27 cellular contexts compared by ENCODE assay signal in the genomic region with DNA sequence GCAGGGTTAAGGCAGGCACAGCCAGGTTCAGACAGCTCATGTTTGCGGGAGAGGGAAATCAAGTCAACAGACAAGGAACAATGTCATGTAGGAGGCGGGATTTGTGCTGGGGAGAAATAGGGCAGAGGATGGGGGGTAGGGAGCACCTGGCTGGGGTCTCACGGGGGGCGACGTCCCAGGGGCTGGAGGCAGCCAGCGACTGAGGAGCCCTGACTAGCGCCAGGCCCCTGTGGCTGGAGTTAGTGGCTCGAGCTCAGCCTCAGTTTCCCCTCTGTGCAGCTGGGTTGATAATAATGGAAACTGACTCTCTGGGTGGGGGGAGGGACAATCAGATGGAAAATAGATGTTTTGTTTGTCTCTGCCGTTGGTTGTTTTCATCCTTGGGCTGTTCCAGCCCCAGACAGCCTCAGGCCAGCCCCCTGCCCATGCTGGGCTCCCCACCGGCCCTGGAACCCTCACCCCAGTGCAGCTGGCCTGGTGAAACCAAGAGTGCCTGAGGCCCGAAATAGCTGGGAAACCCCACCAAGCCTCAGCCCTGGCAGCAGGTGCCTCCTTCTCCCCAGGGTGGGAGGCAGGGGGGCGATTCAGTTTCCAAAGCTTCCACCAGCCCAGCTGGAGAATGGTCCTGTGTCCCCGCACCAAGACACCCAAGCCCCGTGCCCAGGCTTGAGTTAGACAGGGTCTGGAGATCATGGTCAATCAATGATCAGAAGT. TPM values are rescaled to one million over a fixed set of nuclear protein-coding genes. Genes with fewer than 3 reads are reported as not detected.
DNase-seq lines count a peak whose midpoint lies in the region; ATAC-seq and TF ChIP-seq lines count a peak whose summit lies in the region.
"Had no signal": no experiment of that assay in that cellular context is flagged by ENCODE, and none has a peak within 500 bp of the region (broad histone marks: within the 10 kb centered on the region; RNA-seq: fewer than 3 reads in every experiment).

No MANE protein-coding gene starts in this region.

- H3K4me1 ChIP-seq in spleen, result peaks cover 0 to 99% (median 77%) of the 10 kb centered on the region in 6 donors
- H3K4me1 ChIP-seq: right lobe of liver, tibial artery had no signal

- no peaks in the 10 kb centered on the region for H3K9me3 Mint-ChIP-seq in chondrocyte (ENCODE audit: low read depth)
- H3K9me3 Mint-ChIP-seq: activated naive CD4-positive, alpha-beta T cell treated with anti-CD3 and anti-CD28 coated beads for 36 hours; activated T-cell treated with anti-CD3 and anti-CD28 coated beads, Interleukin-2, amount 50 U/mL, for 24 hours; nephron had no signal

- H3K36me3 Mint-ChIP-seq in chondrocyte (ENCODE audit: low read depth), result no peaks in the 10 kb centered on the region

- peak; percentile 56 for DNase-seq in GM12864 (ENCODE audit: low read depth)
- DNase-seq in chondrocyte (ENCODE audit: low spot score), result peak; percentile 53
- DNase-seq in spleen, result peak; percentile 77
- DNase-seq in DMS114 treated with DMSO at 0.1 percent for 48 hours (lab: John Stamatoyannopoulos, UW; ENCODE audit: unreplicated experiment), result no peak
- no peak for DNase-seq in substantia nigra (lab: John Stamatoyannopoulos, UW)
- DNase-seq in NCI-H1694 treated with DMSO at 0.1 percent for 48 hours (lab: John Stamatoyannopoulos, UW), result no peak
- DNase-seq: activated naive CD4-positive, alpha-beta T cell treated with anti-CD3 and anti-CD28 coated beads for 36 hours; activated T-cell treated with anti-CD3 and anti-CD28 coated beads, Interleukin-2, amount 50 U/mL, for 24 hours; anterior cingulate cortex; caudate nucleus; EL; erythroblast; foreskin melanocyte; Kasumi-1; mesendoderm; NCI-H1105; NCI-H2081 treated with DMSO at 0.1 percent for 48 hours; NCI-H446 treated with DMSO at 0.1 percent for 48 hours; T1000; tibial artery had no signal

- no peak overlapping the region for H3K4me3 Mint-ChIP-seq in chondrocyte (ENCODE audit: unreplicated experiment)
- H3K4me3 Mint-ChIP-seq: activated naive CD4-positive, alpha-beta T cell treated with anti-CD3 and anti-CD28 coated beads for 36 hours; activated T-cell treated with anti-CD3 and anti-CD28 coated beads, Interleukin-2, amount 50 U/mL, for 24 hours; nephron had no signal

- no peak for TF ChIP-seq POLR2A in spleen (IDR thresholded peaks at IDR 0.05)

- H3K27ac ChIP-seq in spleen (peak overlapping the region in 6 of 8 donors; percentile 21 to 85 (median 64)), substantia nigra (ENCODE audit: low read depth, low read length, poor library complexity, severe bottlenecking) (no peak overlapping the region)
- H3K27ac ChIP-seq: right lobe of liver, RWPE1, tibial artery had no signal

- TF ChIP-seq CTCF in GM12864 (IDR thresholded peaks at IDR 0.05; ENCODE audit: low read depth, low read length, missing control alignments) (no peak), chondrocyte (IDR thresholded peaks at IDR 0.05) (no peak), spleen (IDR thresholded peaks at IDR 0.05 in 8 of 11, conservative IDR thresholded peaks at IDR 0.05 in 3 of 11) (no peak)

- H3K4me3 ChIP-seq in GM12864 (ENCODE audit: low read depth, low read length) (no peak overlapping the region), spleen (no peak overlapping the region)
- H3K4me3 ChIP-seq: right lobe of liver, tibial artery had no signal

- intact Hi-C loops in spleen (cut with DNase I; ENCODE audit: low total_unique reads), result no loop called here

- peaks cover 9% of the 10 kb centered on the region for H3K4me1 Mint-ChIP-seq in chondrocyte (ENCODE audit: low read depth)
- H3K4me1 Mint-ChIP-seq: nephron had no signal

- peaks cover 0 to 6% (median 0%) of the 10 kb centered on the region in 7 donors for H3K27me3 ChIP-seq in spleen (replicated peaks in 1 of 7)
- H3K27me3 ChIP-seq: right lobe of liver had no signal

- H3K9me3 ChIP-seq in spleen, result no peaks in the 10 kb centered on the region
- H3K9me3 ChIP-seq: right lobe of liver, tibial artery had no signal

- H3K27me3 Mint-ChIP-seq in chondrocyte (ENCODE audit: low read depth), result peaks cover 7% of the 10 kb centered on the region
- H3K27me3 Mint-ChIP-seq: activated T-cell treated with anti-CD3 and anti-CD28 coated beads, Interleukin-2, amount 50 U/mL, for 24 hours had no signal

- no peaks in the 10 kb centered on the region for H3K36me3 ChIP-seq in spleen
- H3K36me3 ChIP-seq: right lobe of liver, tibial artery had no signal

- peak; percentile 26 for ATAC-seq in HG02678 (IDR thresholded peaks at IDR 0.05; ENCODE audit: unreplicated experiment)
- ATAC-seq: right lobe of liver had no signal

- H3K27ac Mint-ChIP-seq in chondrocyte (ENCODE audit: unreplicated experiment), result no peak overlapping the region
- H3K27ac Mint-ChIP-seq: activated naive CD4-positive, alpha-beta T cell treated with anti-CD3 and anti-CD28 coated beads for 36 hours; activated T-cell treated with anti-CD3 and anti-CD28 coated beads, Interleukin-2, amount 50 U/mL, for 24 hours; nephron had no signal

- 66 to 80% (median 68%) methylated on average over 12 to 14 of the region's 14 CpGs for WGBS in spleen, 5 donors

RNA-seq across cellular contexts. Expression of a gene that starts 44.1 kb away (rescaled TPM):
- total RNA-seq in chondrocyte (not detected in 3 replicates), spleen (100 to 1,000 TPM in 5 of 7 donors, 10 to 100 TPM in 2; 55.9 to 720 (median 130) TPM)
- polyA plus RNA-seq in spleen, result 100 to 1,000 TPM in 1 of 3 donors, 10 to 100 TPM in 2; 80.3 to 201 (median 93.0) TPM
- total RNA-seq: activated naive CD4-positive, alpha-beta T cell treated with anti-CD3 and anti-CD28 coated beads for 36 hours; H1; HT1080; kidney epithelial cell had no signal
- polyA plus RNA-seq: H1 had no signal

Comparison
In these comparisons a context has a peak if more than half of its experiments do, and no peak if none do; other contexts are left out.
1. DNase-seq: peak in GM12864 (single experiment), chondrocyte (single experiment) and spleen (single experiment); none in DMS114 treated with DMSO at 0.1 percent for 48 hours (single experiment), substantia nigra (0 of 49) and NCI-H1694 treated with DMSO at 0.1 percent for 48 hours (single experiment).
2. RNA of a gene that starts 44.1 kb away (total RNA-seq): 55.9 to 720 TPM in spleen; not detected in chondrocyte; every median in the first group is over 10 times any median in the second.